Comparison of ENCODE assay signal across 22 cellular contexts in the genomic region with DNA sequence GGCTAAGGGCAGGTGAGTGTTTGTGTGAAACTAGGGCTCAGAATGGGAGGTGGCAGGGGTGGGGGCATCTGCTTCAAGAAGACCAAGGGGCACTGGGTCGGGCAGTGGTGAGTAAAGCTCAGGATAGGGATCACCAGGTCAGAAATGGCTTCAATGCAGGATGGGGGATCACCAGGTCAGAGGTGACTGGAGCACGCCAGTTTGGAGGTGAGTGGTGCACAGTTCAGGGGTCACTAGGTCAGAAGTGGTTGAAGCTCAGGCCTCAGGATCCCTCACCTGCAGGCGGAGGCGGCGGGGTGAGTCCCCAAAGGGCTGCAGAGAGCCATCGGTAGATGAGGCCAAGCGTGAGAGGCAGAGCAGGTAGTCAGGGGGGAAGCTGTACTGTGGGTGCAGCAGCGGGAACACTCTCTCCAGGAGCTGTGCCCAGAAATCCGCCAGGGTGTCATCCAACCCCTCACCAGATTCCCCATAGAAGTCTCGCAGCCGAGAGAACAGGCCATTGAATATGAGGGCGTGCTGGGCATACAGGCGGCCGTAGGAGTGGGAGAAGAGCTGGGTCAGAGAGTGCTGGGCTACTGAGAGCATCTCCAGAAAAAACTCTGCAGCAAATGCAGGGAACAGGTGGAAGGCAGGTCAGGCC. TPM values are rescaled to one million over a fixed set of nuclear protein-coding genes. Genes with fewer than 3 reads are reported as not detected.
DNase-seq lines count a peak whose midpoint lies in the region; ATAC-seq, FAIRE-seq and TF ChIP-seq lines count a peak whose summit lies in the region.
"Had no signal": no experiment of that assay in that cellular context is flagged by ENCODE, and none has a peak within 500 bp of the region (broad histone marks: within the 10 kb centered on the region; RNA-seq: fewer than 3 reads in every experiment).

No MANE protein-coding gene starts in this region.

- POLR2A ChIA-PET in Caco-2 (lab: Charles Lee): no interaction called here

- 0 out of 22 replicates have a peak overlapping the region, but pooled peaks of 4 of the 11 experiments have one; percentile 9 to 24 (median 19) for H3K9ac ChIP-seq in BLaER1 treated with 17β-estradiol and CSF1 and Interleukin-3, amounts not matched to agents 10 nM and 100 nM
- no peak overlapping the region for H3K9ac ChIP-seq in astrocyte (ENCODE audit: low read length)
- H3K9ac ChIP-seq: parathyroid adenoma had no signal

- TF ChIP-seq CTCF in Caco-2 (IDR thresholded peaks at IDR 0.05; ENCODE audit: insufficient read depth in 1 of 2, low read depth in 1 of 2, low read length in 1 of 2, severe bottlenecking in 1 of 2, unreplicated experiment in 1 of 2) (no peak), astrocyte (IDR thresholded peaks at IDR 0.05; ENCODE audit: insufficient read depth, low read depth, low read length) (no peak), nephron (IDR thresholded peaks at IDR 0.05; ENCODE audit: unreplicated experiment in 3 of 3) (no peak)

- no peaks in the 10 kb centered on the region for H3K9me3 Mint-ChIP-seq in Caco-2 (ENCODE audit: unreplicated experiment)
- peaks cover 1% of the 10 kb centered on the region for H3K9me3 Mint-ChIP-seq in astrocyte (ENCODE audit: unreplicated experiment)
- no peaks in the 10 kb centered on the region for H3K9me3 Mint-ChIP-seq in nephron

- H3K27ac ChIP-seq in BLaER1 treated with 17β-estradiol and CSF1 and Interleukin-3, amounts not matched to agents 10 nM and 100 nM: no peak overlapping the region
- no peak overlapping the region for H3K27ac ChIP-seq in astrocyte (ENCODE audit: low read depth, low read length)
- H3K27ac ChIP-seq: breast epithelium, dorsolateral prefrontal cortex, esophagus squamous epithelium, HL-60, parathyroid adenoma, SK-N-MC, thyroid gland had no signal

- H3K27me3 Mint-ChIP-seq in Caco-2 (ENCODE audit: insufficient read depth, unreplicated experiment) (no peaks in the 10 kb centered on the region), astrocyte (ENCODE audit: low read depth, unreplicated experiment) (peaks cover 44% of the 10 kb centered on the region), nephron (ENCODE audit: low read depth) (peaks cover 24% of the 10 kb centered on the region)

- FAIRE-seq in astrocyte (lab: Jason Lieb, UNC): no peak
- FAIRE-seq: islet of Langerhans had no signal

- peaks cover 27 to 38% (median 33%) of the 10 kb centered on the region in 11 experiments for H3K27me3 ChIP-seq in BLaER1 treated with 17β-estradiol and CSF1 and Interleukin-3, amounts not matched to agents 10 nM and 100 nM
- H3K27me3 ChIP-seq in Caco-2 (replicated peaks; ENCODE audit: control insufficient read depth, insufficient read depth, low read length): no peaks in the 10 kb centered on the region
- H3K27me3 ChIP-seq in astrocyte (ENCODE audit: insufficient read depth, low read length): no peaks in the 10 kb centered on the region
- H3K27me3 ChIP-seq: breast epithelium had no signal

- H3K4me3 ChIP-seq in BLaER1 treated with 17β-estradiol and CSF1 and Interleukin-3, amounts not matched to agents 10 nM and 100 nM: peak overlapping the region in 1 of 10 experiments; percentile 19; a peak in 1 of 20 replicates
- H3K4me3 ChIP-seq in Caco-2 (ENCODE audit: low read depth, low read length) (no peak overlapping the region), astrocyte (ENCODE audit: insufficient read depth, low read depth, low read length) (no peak overlapping the region)
- H3K4me3 ChIP-seq: breast epithelium, dorsolateral prefrontal cortex, esophagus squamous epithelium, thyroid gland had no signal

- peak overlapping the region in 9 of 11 experiments; percentile 26 to 97 (median 59); a peak in 15 of 22 replicates for H3K4me2 ChIP-seq in BLaER1 treated with 17β-estradiol and CSF1 and Interleukin-3, amounts not matched to agents 10 nM and 100 nM
- H3K4me2 ChIP-seq in astrocyte (ENCODE audit: low read length): peak overlapping the region; percentile 32

- H4K20me1 ChIP-seq in BLaER1 treated with 17β-estradiol and CSF1 and Interleukin-3, amounts not matched to agents 10 nM and 100 nM: peaks cover 0 to 52% (median 24%) of the 10 kb centered on the region in 11 experiments; a peak in 18 of 22 replicates
- peaks cover 16% of the 10 kb centered on the region for H4K20me1 ChIP-seq in astrocyte (ENCODE audit: insufficient read depth, low read length)

- H3K36me3 ChIP-seq in BLaER1 treated with 17β-estradiol and CSF1 and Interleukin-3, amounts not matched to agents 10 nM and 100 nM: peaks cover 0 to 32% (median 28%) of the 10 kb centered on the region in 11 experiments; a peak in 17 of 22 replicates
- H3K36me3 ChIP-seq in Caco-2 (ENCODE audit: control insufficient read depth, insufficient read depth, low read length): no peaks in the 10 kb centered on the region
- H3K36me3 ChIP-seq in astrocyte (ENCODE audit: insufficient read depth, low read length): no peaks in the 10 kb centered on the region
- H3K36me3 ChIP-seq: breast epithelium, esophagus squamous epithelium, thyroid gland had no signal

- ATAC-seq in HG03521 (IDR thresholded peaks at IDR 0.05; ENCODE audit: unreplicated experiment) (no peak), HG02970 (IDR thresholded peaks at IDR 0.05; ENCODE audit: low FRiP score, unreplicated experiment) (no peak)

- H3K9me3 ChIP-seq in BLaER1 treated with 17β-estradiol and CSF1 and Interleukin-3, amounts not matched to agents 10 nM and 100 nM (replicated peaks in 1 of 11): peaks cover 0 to 7% (median 4%) of the 10 kb centered on the region in 11 experiments; a peak in 9 of 22 replicates
- no peaks in the 10 kb centered on the region for H3K9me3 ChIP-seq in Caco-2
- H3K9me3 ChIP-seq in astrocyte (ENCODE audit: insufficient read depth, low read depth, low read length): peaks cover 6% of the 10 kb centered on the region
- H3K9me3 ChIP-seq: breast epithelium, esophagus squamous epithelium, thyroid gland had no signal

- peak overlapping the region; percentile 18 for H3K4me3 Mint-ChIP-seq in Caco-2 (ENCODE audit: unreplicated experiment)
- H3K4me3 Mint-ChIP-seq in astrocyte (ENCODE audit: unreplicated experiment): peak overlapping the region; percentile 36
- H3K4me3 Mint-ChIP-seq in nephron: peak overlapping the region; percentile 84 to 85 (median 84)

- no peak for DNase-seq in Caco-2
- DNase-seq in astrocyte (ENCODE audit: low read depth): no peak
- no peak for DNase-seq in CD1c-positive myeloid dendritic cell (ENCODE audit: extremely low spot score)
- DNase-seq: activated CD8-positive, alpha-beta memory T cell treated with anti-CD3 and anti-CD28 coated beads for 24 hours; AML-193; dorsolateral prefrontal cortex; esophagus squamous epithelium; KBM-7; mesenchymal stem cell; NCI-H1092 treated with DMSO at 0.1 percent for 48 hours; NCI-H69; stimulated activated CD4-positive, alpha-beta T cell treated with anti-CD3 and anti-CD28 coated beads, Interleukin-4, amount 100 ng/mL, for 1 hour; thyroid gland had no signal

- H3K79me2 ChIP-seq in astrocyte (ENCODE audit: insufficient read depth, low read length): peaks cover 16% of the 10 kb centered on the region
- H3K79me2 ChIP-seq: parathyroid adenoma had no signal

- no peak overlapping the region for H3K27ac Mint-ChIP-seq in Caco-2 (ENCODE audit: unreplicated experiment)
- no peak overlapping the region for H3K27ac Mint-ChIP-seq in astrocyte (ENCODE audit: unreplicated experiment)
- H3K27ac Mint-ChIP-seq in nephron: no peak overlapping the region

- H2AFZ ChIP-seq in astrocyte (ENCODE audit: low read depth, low read length): no peak overlapping the region
- H2AFZ ChIP-seq: parathyroid adenoma had no signal

- intact Hi-C loops in Caco-2 (cut with micrococcal nuclease; ENCODE audit: unreplicated experiment): no loop called here

- H3K36me3 Mint-ChIP-seq in Caco-2 (ENCODE audit: insufficient read depth, unreplicated experiment) (peaks cover 7% of the 10 kb centered on the region), astrocyte (ENCODE audit: low read depth, unreplicated experiment) (peaks cover 10% of the 10 kb centered on the region), nephron (ENCODE audit: low read depth) (peaks cover 13% of the 10 kb centered on the region)

- peaks cover 11 to 44% (median 35%) of the 10 kb centered on the region in 10 experiments for H3K4me1 ChIP-seq in BLaER1 treated with 17β-estradiol and CSF1 and Interleukin-3, amounts not matched to agents 10 nM and 100 nM
- peaks cover 4% of the 10 kb centered on the region for H3K4me1 ChIP-seq in Caco-2
- no peaks in the 10 kb centered on the region for H3K4me1 ChIP-seq in astrocyte (ENCODE audit: insufficient read depth, low read length)
- H3K4me1 ChIP-seq: breast epithelium had no signal

- CTCF ChIA-PET in Caco-2 (lab: Charles Lee): no interaction called here

- H3K4me1 Mint-ChIP-seq in Caco-2 (ENCODE audit: low read depth, unreplicated experiment) (peaks cover 17% of the 10 kb centered on the region), astrocyte (ENCODE audit: low read depth, unreplicated experiment) (peaks cover 4% of the 10 kb centered on the region), nephron (peaks cover 11% of the 10 kb centered on the region)

- no TSS peak for BruUV-seq in Caco-2 (replicated peaks; lab: Mats Ljungman, UMichigan)

RNA-seq across cellular contexts. Expression of a gene that starts 1.8 kb away (rescaled TPM):
- total RNA-seq in Caco-2 (2022) (5.0 and 9.7 TPM in 2 replicates), astrocyte (6.5 and 7.6 TPM in 2 replicates)

RNA-seq across cellular contexts. Expression of a gene that starts 2.3 kb away (rescaled TPM):
- total RNA-seq in Caco-2 (2022): 1.3 TPM in 2 replicates
- total RNA-seq in astrocyte: 0.34 and 0.36 TPM in 2 replicates

RNA-seq across cellular contexts. Expression of a gene that starts 7.0 kb away (rescaled TPM):
- total RNA-seq in Caco-2 (2022) (0.56 and 0.88 TPM in 2 replicates), astrocyte (3.1 and 3.4 TPM in 2 replicates)

RNA-seq across cellular contexts. Expression of a gene that starts 16.9 kb away (rescaled TPM):
- total RNA-seq in Caco-2 (2022) (23.2 and 23.5 TPM in 2 replicates), astrocyte (18.7 and 19.5 TPM in 2 replicates)

RNA-seq across cellular contexts. Expression of a gene that starts 26.7 kb away (rescaled TPM):
- total RNA-seq in Caco-2 (2022): 107 and 110 TPM in 2 replicates
- 59.9 and 62.7 TPM in 2 replicates for total RNA-seq in astrocyte

Comparison
In these comparisons a context has a peak if more than half of its experiments do, and no peak if none do; other contexts are left out.
1. H3K4me3 Mint-ChIP-seq: peak in every context shown above with its lines; median percentile 84 in nephron; 36 in astrocyte; 18 in Caco-2.